ENCODE assay signal across 2 cellular contexts in genomic region chr2:231663458-231664290, GRCh38.
TF ChIP-seq lines count a peak whose summit lies in the region.

No MANE protein-coding gene starts in this region.

TF ChIP-seq in HEK293, 187 proteins besides CTCF, POLR2A, EP300 and RAD21:
- TF ChIP-seq ZNF473 (tag by site-specific recombination; IDR thresholded peaks at IDR 0.05) (no peak), ZBTB8A (tag by site-specific recombination; IDR thresholded peaks at IDR 0.05) (0 out of 2 replicates have a peak, but pooled peaks have one; percentile 14), SCRT2 (tag by site-specific recombination; IDR thresholded peaks at IDR 0.05) (peak; percentile 41; the same call in 1 of the 2 replicates), ZNF211 (tag by site-specific recombination; IDR thresholded peaks at IDR 0.05; ENCODE audit: low read depth) (no peak), KLF16 (tag by site-specific recombination; IDR thresholded peaks at IDR 0.05) (no peak), ZNF513 (tag by site-specific recombination; IDR thresholded peaks at IDR 0.05) (no peak), ZNF366 (tag by site-specific recombination; conservative IDR thresholded peaks at IDR 0.05) (no peak), EGR2 (tag by site-specific recombination; IDR thresholded peaks at IDR 0.05; ENCODE audit: low read depth) (peak; percentile 42; the same call in 1 of the 2 replicates)

TF ChIP-seq in K562, 482 proteins besides CTCF, POLR2A, EP300 and RAD21:
- TF ChIP-seq CBX8 (IDR thresholded peaks at IDR 0.05; ENCODE audit: borderline replicate concordance, extremely low read depth, low read depth, low read length, poor library complexity, severe bottlenecking) (no peak), SMARCA4 (IDR thresholded peaks at IDR 0.05) (no peak), ZKSCAN8 (CRISPR knock-in tag; IDR thresholded peaks at IDR 0.05) (no peak), ZBTB2 (IDR thresholded peaks at IDR 0.05) (no peak), ZFX (CRISPR knock-in tag; IDR thresholded peaks at IDR 0.05) (no peak; the same call in 1 of the 2 replicates), EHMT2 (IDR thresholded peaks at IDR 0.05) (no peak), HOXB6 (CRISPR knock-in tag; IDR thresholded peaks at IDR 0.05; ENCODE audit: borderline replicate concordance) (no peak), ZNF395 (CRISPR knock-in tag; IDR thresholded peaks at IDR 0.05) (no peak), CTBP1 (IDR thresholded peaks at IDR 0.05; ENCODE audit: borderline replicate concordance) (no peak), HDAC2 (IDR thresholded peaks at IDR 0.05) (no peak), JUNB (CRISPR knock-in tag; conservative IDR thresholded peaks at IDR 0.05) (no peak), ESRRB (CRISPR knock-in tag; IDR thresholded peaks at IDR 0.05; ENCODE audit: borderline replicate concordance) (no peak), HMGN3 (IDR thresholded peaks at IDR 0.05; ENCODE audit: borderline replicate concordance, extremely low read depth, insufficient read length, low read depth, low read length) (no peak), CBX2 (IDR thresholded peaks at IDR 0.05; ENCODE audit: insufficient read depth, low read length, poor library complexity, severe bottlenecking) (no peak), PRPF4 (IDR thresholded peaks at IDR 0.05; ENCODE audit: insufficient read depth, low read depth, low read length, poor library complexity, severe bottlenecking) (no peak), ZNF324 (CRISPR knock-in tag; IDR thresholded peaks at IDR 0.05) (no peak), ZNF134 (CRISPR knock-in tag; conservative IDR thresholded peaks at IDR 0.05) (no peak), PHB2 (IDR thresholded peaks at IDR 0.05; ENCODE audit: low read depth) (no peak), ETS2 (tag; IDR thresholded peaks at IDR 0.05; ENCODE audit: borderline replicate concordance, poor library complexity, severe bottlenecking) (no peak), GABPA (tag; conservative IDR thresholded peaks at IDR 0.05; ENCODE audit: low read depth) (no peak)
